ENCODE assay signal across 25 cellular contexts in the genomic region with DNA sequence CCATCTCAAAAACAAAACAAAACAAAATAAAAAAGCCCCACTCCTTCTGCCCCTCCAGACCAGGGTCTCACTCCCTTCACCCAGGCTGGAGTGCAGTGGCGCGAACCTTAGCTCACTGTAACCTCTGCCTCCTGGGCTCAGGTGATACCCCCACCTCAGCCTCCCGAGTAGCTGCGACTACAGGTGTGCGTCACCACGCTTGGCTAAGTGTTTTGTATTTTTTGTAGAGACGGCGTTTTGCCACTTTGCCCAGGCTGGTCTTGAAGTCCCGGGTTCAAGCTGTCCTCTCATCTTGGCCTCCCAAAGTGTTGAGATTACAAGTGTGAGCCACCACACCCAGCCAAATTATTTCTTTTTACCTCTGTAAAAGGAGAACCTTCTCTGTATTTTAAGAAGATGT.
DNase-seq lines count a peak whose midpoint lies in the region; ATAC-seq and TF ChIP-seq lines count a peak whose summit lies in the region.
"Had no signal": no experiment of that assay in that cellular context is flagged by ENCODE, and none has a peak within 500 bp of the region (broad histone marks: within the 10 kb centered on the region; RNA-seq: fewer than 3 reads in every experiment).

No MANE protein-coding gene starts in this region.

- H3K36me3 Mint-ChIP-seq in activated naive CD4-positive, alpha-beta T cell treated with anti-CD3 and anti-CD28 coated beads, Interleukin-2, amount 50 U/mL, for 24 hours = peaks cover 11% of the 10 kb centered on the region
- peaks cover 3% of the 10 kb centered on the region for H3K36me3 Mint-ChIP-seq in central memory CD8-positive, alpha-beta T cell (ENCODE audit: insufficient read depth)

- no peak overlapping the region for H2AFZ ChIP-seq in SU-DHL-6 (ENCODE audit: low read depth, low read length, severe bottlenecking)

- no peaks in the 10 kb centered on the region for H3K9me3 ChIP-seq in SU-DHL-6 (ENCODE audit: insufficient read depth, low read length)
- H3K9me3 ChIP-seq: adrenal gland, pancreas, right atrium auricular region, SJSA1, spleen had no signal

- peaks cover 98% of the 10 kb centered on the region for H3K79me2 ChIP-seq in SU-DHL-6 (ENCODE audit: insufficient read depth, low read length)

- peaks cover 65% of the 10 kb centered on the region for H3K4me1 Mint-ChIP-seq in activated naive CD4-positive, alpha-beta T cell treated with anti-CD3 and anti-CD28 coated beads, Interleukin-2, amount 50 U/mL, for 24 hours
- H3K4me1 Mint-ChIP-seq in central memory CD8-positive, alpha-beta T cell = peaks cover 44% of the 10 kb centered on the region
- peaks cover 90% of the 10 kb centered on the region for H3K4me1 Mint-ChIP-seq in stimulated activated naive CD8-positive, alpha-beta T cell treated with anti-CD3 and anti-CD28 coated beads, Interleukin-15, amount 100 ng/mL, for 72 hours

- no peaks in the 10 kb centered on the region for H3K27me3 Mint-ChIP-seq in activated naive CD4-positive, alpha-beta T cell treated with anti-CD3 and anti-CD28 coated beads, Interleukin-2, amount 50 U/mL, for 24 hours
- H3K27me3 Mint-ChIP-seq in central memory CD8-positive, alpha-beta T cell = no peaks in the 10 kb centered on the region
- no peaks in the 10 kb centered on the region for H3K27me3 Mint-ChIP-seq in stimulated activated naive CD8-positive, alpha-beta T cell treated with anti-CD3 and anti-CD28 coated beads, Interleukin-15, amount 100 ng/mL, for 72 hours

- ATAC-seq in central memory CD8-positive, alpha-beta T cell (replicated peaks; ENCODE audit: extremely low read depth, poor library complexity, severe bottlenecking) = no peak
- no peak for ATAC-seq in stimulated activated naive CD8-positive, alpha-beta T cell treated with anti-CD3 and anti-CD28 coated beads, Interleukin-15, amount 100 ng/mL, for 72 hours
- ATAC-seq in HG03354 (IDR thresholded peaks at IDR 0.05; ENCODE audit: poor library complexity, severe bottlenecking, unreplicated experiment) = no peak
- ATAC-seq: left colon, pancreas had no signal

- H3F3A ChIP-seq in SU-DHL-6 (ENCODE audit: insufficient read depth) = peaks cover 83% of the 10 kb centered on the region

- H3K27ac Mint-ChIP-seq in activated naive CD4-positive, alpha-beta T cell treated with anti-CD3 and anti-CD28 coated beads, Interleukin-2, amount 50 U/mL, for 24 hours = peak overlapping the region; percentile 99
- H3K27ac Mint-ChIP-seq in central memory CD8-positive, alpha-beta T cell (ENCODE audit: low read depth) = peak overlapping the region; percentile 75
- H3K27ac Mint-ChIP-seq in stimulated activated naive CD8-positive, alpha-beta T cell treated with anti-CD3 and anti-CD28 coated beads, Interleukin-15, amount 100 ng/mL, for 72 hours = peak overlapping the region; percentile 54 to 98
- H3K27ac Mint-ChIP-seq: nephron progenitor cell had no signal

- H3K27ac ChIP-seq in SU-DHL-6 (ENCODE audit: low read depth, low read length) = peak overlapping the region; percentile 32; the same call in 1 of the 2 replicates
- H3K27ac ChIP-seq: adrenal gland, pancreas, right atrium auricular region, VCaP had no signal

- H3K4me3 ChIP-seq in SU-DHL-6 (ENCODE audit: insufficient read depth, low read length, poor library complexity, severe bottlenecking) = no peak overlapping the region
- H3K4me3 ChIP-seq: adrenal gland, pancreas, right atrium auricular region, SJSA1, spleen had no signal

- no peak for DNase-seq in activated naive CD4-positive, alpha-beta T cell treated with anti-CD3 and anti-CD28 coated beads, Interleukin-2, amount 50 U/mL, for 16 hours
- no peak for DNase-seq in central memory CD8-positive, alpha-beta T cell (ENCODE audit: low spot score in 2 of 2)
- no peak for DNase-seq in stimulated activated naive CD8-positive, alpha-beta T cell treated with anti-CD3 and anti-CD28 coated beads, Interleukin-15, amount 100 ng/mL, for 72 hours
- no peak for DNase-seq in NCI-H2029 treated with DMSO at 0.1 percent for 48 hours (lab: John Stamatoyannopoulos, UW)
- DNase-seq: adrenal gland; brain microvascular endothelial cell; effector CD8-positive, alpha-beta T cell; foreskin melanocyte; left colon; mesendoderm; NCI-H1048; NCI-H1694 treated with DMSO at 0.1 percent for 48 hours; NCI-H526 treated with DMSO at 0.1 percent for 48 hours; nephron progenitor cell; pancreas; spleen; stimulated activated CD4-positive, alpha-beta T cell treated with anti-CD3 and anti-CD28 coated beads, Interleukin-2, amount 100 ng/mL, for 48 hours; stimulated activated naive CD4-positive, alpha-beta T cell had no signal

- H3K9ac ChIP-seq in SU-DHL-6 (ENCODE audit: low read length) = no peak overlapping the region

- no peaks in the 10 kb centered on the region for H3K9me2 ChIP-seq in SU-DHL-6 (replicated peaks; ENCODE audit: insufficient read depth, low read length)

- peaks cover 43% of the 10 kb centered on the region for H3K36me3 ChIP-seq in SU-DHL-6 (ENCODE audit: low read length)
- H3K36me3 ChIP-seq: adrenal gland, brain microvascular endothelial cell, pancreas, right atrium auricular region, SJSA1 had no signal

- TF ChIP-seq CTCF in SU-DHL-6 (IDR thresholded peaks at IDR 0.05; ENCODE audit: insufficient read depth, low read length, poor library complexity, severe bottlenecking) = no peak

- H4K20me1 ChIP-seq in SU-DHL-6 (ENCODE audit: low read depth, low read length) = peaks cover 84% of the 10 kb centered on the region

- no peaks in the 10 kb centered on the region for H3K27me3 ChIP-seq in SU-DHL-6 (ENCODE audit: low read length)
- H3K27me3 ChIP-seq: adrenal gland, brain microvascular endothelial cell, pancreas, right atrium auricular region, SJSA1, spleen had no signal

- no peak overlapping the region for H3K4me2 ChIP-seq in SU-DHL-6 (ENCODE audit: low read depth, low read length, poor library complexity, severe bottlenecking)

- H3K4me3 Mint-ChIP-seq in activated naive CD4-positive, alpha-beta T cell treated with anti-CD3 and anti-CD28 coated beads, Interleukin-2, amount 50 U/mL, for 24 hours = peak overlapping the region; percentile 23
- no peak overlapping the region for H3K4me3 Mint-ChIP-seq in central memory CD8-positive, alpha-beta T cell
- H3K4me3 Mint-ChIP-seq in stimulated activated naive CD8-positive, alpha-beta T cell treated with anti-CD3 and anti-CD28 coated beads, Interleukin-15, amount 100 ng/mL, for 72 hours = no peak overlapping the region
- H3K4me3 Mint-ChIP-seq: CD14-positive monocyte, nephron progenitor cell had no signal

- no peaks in the 10 kb centered on the region for H3K9me3 Mint-ChIP-seq in activated naive CD4-positive, alpha-beta T cell treated with anti-CD3 and anti-CD28 coated beads, Interleukin-2, amount 50 U/mL, for 24 hours
- no peaks in the 10 kb centered on the region for H3K9me3 Mint-ChIP-seq in central memory CD8-positive, alpha-beta T cell
- H3K9me3 Mint-ChIP-seq in stimulated activated naive CD8-positive, alpha-beta T cell treated with anti-CD3 and anti-CD28 coated beads, Interleukin-15, amount 100 ng/mL, for 72 hours = no peaks in the 10 kb centered on the region
- H3K9me3 Mint-ChIP-seq: CD14-positive monocyte, nephron progenitor cell had no signal
